Comparison of ENCODE assay signal across 8 cellular contexts in the genomic region with DNA sequence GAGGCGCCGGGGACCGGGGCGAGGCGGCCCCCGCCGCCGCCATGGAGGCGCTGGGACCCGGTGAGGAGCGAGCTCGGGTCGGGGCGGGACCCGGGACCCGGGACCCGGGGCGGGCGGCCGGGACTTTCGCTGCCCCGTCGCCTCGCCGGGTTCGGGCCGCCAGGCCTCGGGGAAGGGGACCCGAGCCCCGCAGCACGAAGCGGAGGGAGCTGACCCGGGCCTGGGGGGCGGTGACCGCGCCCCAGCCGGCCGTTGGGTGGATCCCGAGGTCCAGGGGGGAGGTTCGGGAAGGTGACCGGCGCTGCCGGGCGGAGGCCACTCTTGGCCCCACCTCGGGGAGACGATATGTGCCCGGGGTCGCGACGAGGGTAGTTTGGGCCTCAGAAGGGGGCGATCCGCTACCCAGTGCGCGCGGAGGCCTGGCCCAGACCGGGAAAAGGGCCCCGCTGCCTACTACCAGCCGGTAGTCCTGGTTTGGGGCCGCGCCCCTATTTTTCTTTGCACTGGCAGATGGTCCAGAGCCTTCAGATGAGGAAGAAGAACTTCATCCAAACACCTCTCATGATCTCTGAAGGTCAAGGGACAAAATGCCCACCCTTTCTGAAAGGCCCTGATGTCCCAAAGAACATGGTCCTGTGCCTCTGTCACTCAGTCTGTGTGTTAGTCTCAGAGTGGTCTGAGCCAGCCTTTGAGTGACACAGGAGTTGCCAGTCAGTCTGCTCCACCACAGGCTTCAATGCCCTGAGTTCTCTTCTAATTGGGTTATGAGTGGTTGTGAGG. TPM values are rescaled to one million over a fixed set of nuclear protein-coding genes. Genes with fewer than 3 reads are reported as not detected.
DNase-seq lines count a peak whose midpoint lies in the region; TF ChIP-seq lines count a peak whose summit lies in the region.

No MANE protein-coding gene starts in this region.

- TF ChIP-seq EP300 in tibial nerve (IDR thresholded peaks at IDR 0.05): peak in 1 of 2 donors; percentile 20

- H4K20me1 ChIP-seq in fibroblast of lung (ENCODE audit: control insufficient read depth, extremely low read depth, insufficient read depth, low read length): no peaks in the 10 kb centered on the region

- H3K36me3 ChIP-seq in fibroblast of lung (ENCODE audit: control insufficient read depth, insufficient read depth, low read length) (no peaks in the 10 kb centered on the region), muscle layer of colon (ENCODE audit: insufficient read depth, low read length) (no peaks in the 10 kb centered on the region), tibial nerve (peaks cover 0 to 6% (median 0%) of the 10 kb centered on the region in 3 donors)

- H3K79me2 ChIP-seq in fibroblast of lung (ENCODE audit: control insufficient read depth, insufficient read depth, low read length): peaks cover 18% of the 10 kb centered on the region

- H3K9ac ChIP-seq in fibroblast of lung (ENCODE audit: insufficient read depth, low read length) (peak overlapping the region; percentile 77), muscle layer of colon (ENCODE audit: low read length) (peak overlapping the region; percentile 83)

- no peak for TF ChIP-seq CTCF in LNCaP clone FGC (IDR thresholded peaks at IDR 0.05; ENCODE audit: control insufficient read depth, extremely low read depth, insufficient read depth)
- TF ChIP-seq CTCF in fibroblast of lung (conservative IDR thresholded peaks at IDR 0.05 in 1 of 2, IDR thresholded peaks at IDR 0.05 in 1 of 2; ENCODE audit: low read depth in 1 of 2, low read length in 2 of 2): no peak
- TF ChIP-seq CTCF in tibial nerve (IDR thresholded peaks at IDR 0.05): no peak

- H3K27me3 ChIP-seq in fibroblast of lung (ENCODE audit: control insufficient read depth, insufficient read depth, low read length): no peaks in the 10 kb centered on the region
- H3K27me3 ChIP-seq in muscle layer of colon (ENCODE audit: control insufficient read depth in 1 of 2, insufficient read depth in 2 of 2, low read length in 2 of 2): no peaks in the 10 kb centered on the region
- no peaks in the 10 kb centered on the region for H3K27me3 ChIP-seq in tibial nerve

- H3K9me3 ChIP-seq in fibroblast of lung (ENCODE audit: control insufficient read depth, insufficient read depth, low read depth, low read length) (no peaks in the 10 kb centered on the region), muscle layer of colon (ENCODE audit: low read length) (no peaks in the 10 kb centered on the region), tibial nerve (no peaks in the 10 kb centered on the region)

- peak in 1 of 2 donors; percentile 8 for TF ChIP-seq POLR2A in tibial nerve (IDR thresholded peaks at IDR 0.05)

- WGBS in tibial nerve, 2 donors: 0 to 2% methylated on average over 18 to 41 of the region's 60 CpGs

- peak overlapping the region; percentile 77 for H2AFZ ChIP-seq in fibroblast of lung (ENCODE audit: low read length)

- peak overlapping the region; percentile 91 for H3K4me2 ChIP-seq in fibroblast of lung (ENCODE audit: extremely low read depth, insufficient read depth, low read length)

- H3K4me3 ChIP-seq in LNCaP clone FGC (ENCODE audit: low read depth, low read length) (peak overlapping the region; percentile 70), fibroblast of lung (replicated peaks in 1 of 4; ENCODE audit: control extremely low read depth in 1 of 4, insufficient read depth in 1 of 4, low read depth in 3 of 4, low read length in 4 of 4) (peak overlapping the region; percentile 52 to 87 (median 75)), muscle layer of colon (ENCODE audit: low read depth in 1 of 2, low read length in 2 of 2) (peak overlapping the region; percentile 63 to 88), tibial nerve (peak overlapping the region; percentile 61 to 99 (median 78))

- DNase-seq in NCI-H510A (lab: John Stamatoyannopoulos, UW) (peak; percentile 61), NCI-H510A treated with DMSO at 0.1 percent for 48 hours (lab: John Stamatoyannopoulos, UW) (no peak), LNCaP clone FGC (ENCODE audit: low read depth) (no peak), fibroblast of lung (ENCODE audit: low read depth in 2 of 2) (peak; percentile 22 to 23), tibial nerve (ENCODE audit: low spot score in 2 of 2) (no peak), GF-D8 (lab: John Stamatoyannopoulos, UW) (no peak)
- peak; percentile 45 to 50 for DNase-seq in activated T-cell treated with anti-CD3 and anti-CD28 coated beads, Interleukin-2, amount 50 U/mL, for 48 hours

- H3K4me1 ChIP-seq in fibroblast of lung (ENCODE audit: control insufficient read depth, extremely low read depth, insufficient read depth, low read length) (peaks cover 9% of the 10 kb centered on the region), muscle layer of colon (ENCODE audit: insufficient read depth, low read length) (peaks cover 21% of the 10 kb centered on the region), tibial nerve (peaks cover 0 to 30% (median 13%) of the 10 kb centered on the region in 4 donors)

- H3K27ac ChIP-seq in fibroblast of lung (ENCODE audit: insufficient read depth, low read length) (peak overlapping the region; percentile 68), muscle layer of colon (ENCODE audit: low read depth, low read length) (peak overlapping the region; percentile 46), tibial nerve (peak overlapping the region; percentile 65 to 93 (median 87))

RNA-seq across cellular contexts. Expression of a gene that starts 0.8 kb away (rescaled TPM):
- total RNA-seq in fibroblast of lung (20.8 and 25.6 TPM in 2 replicates), tibial nerve (10 to 100 TPM; 11.5 to 16.3 (median 13.9) TPM)
- polyA plus RNA-seq in fibroblast of lung: 6.3 and 10.2 TPM in 2 replicates
- polyA plus RNA-seq in fibroblast of lung (2012): 5.8 and 7.5 TPM in 2 replicates
- 21.1 and 27.5 TPM in 2 replicates for polyA minus RNA-seq in fibroblast of lung (ENCODE audit: low replicate concordance)

RNA-seq across cellular contexts. Expression of a gene that starts 38.8 kb away (rescaled TPM):
- 2.3 and 4.3 TPM in 2 replicates for total RNA-seq in fibroblast of lung
- 10.1 and 24.1 TPM in 2 replicates for polyA plus RNA-seq in fibroblast of lung
- 6.2 and 15.0 TPM in 2 replicates for polyA plus RNA-seq in fibroblast of lung (2012)
- polyA minus RNA-seq in fibroblast of lung (ENCODE audit: low replicate concordance): 2.6 and 36.5 TPM in 2 replicates
- under 1 TPM in 3 of 4 donors, not detected in 1; under 0.01 to 0.42 (median 0.30) TPM for total RNA-seq in tibial nerve

Comparison
In these comparisons a context has a peak if more than half of its experiments do, and no peak if none do; other contexts are left out.
1. DNase-seq: peak in NCI-H510A (single experiment), activated T-cell treated with anti-CD3 and anti-CD28 coated beads, Interleukin-2, amount 50 U/mL, for 48 hours (2 of 2) and fibroblast of lung (2 of 2); none in NCI-H510A treated with DMSO at 0.1 percent for 48 hours (single experiment), LNCaP clone FGC (single experiment), tibial nerve (0 of 2) and GF-D8 (single experiment).
2. Peak in every context shown above with its lines, with median percentiles within 50 percentile points of each other: H3K4me3 ChIP-seq and H3K27ac ChIP-seq.